In genomic region chr5:68777145-68777544, GRCh38 we compare ENCODE assay signal across 22 cellular contexts.
DNase-seq lines count a peak whose midpoint lies in the region; ATAC-seq and TF ChIP-seq lines count a peak whose summit lies in the region.
"Had no signal": no experiment of that assay in that cellular context is flagged by ENCODE, and none has a peak within 500 bp of the region (broad histone marks: within the 10 kb centered on the region; RNA-seq: fewer than 3 reads in every experiment).

No MANE protein-coding gene starts in this region.

- no peak overlapping the region for H3K27ac Mint-ChIP-seq in GM23338
- H3K27ac Mint-ChIP-seq: CD14-positive monocyte; CD4-positive, alpha-beta T cell; CD8-positive, alpha-beta memory T cell had no signal

- no peak for ATAC-seq in GM23338
- ATAC-seq: A549 had no signal

- no peaks in the 10 kb centered on the region for H3F3A ChIP-seq in GM23338 (replicated peaks; ENCODE audit: low read depth)
- no peaks in the 10 kb centered on the region for H3F3A ChIP-seq in Loucy (ENCODE audit: low read depth)

- 77% methylated on average over 2 of the region's 2 CpGs for WGBS in hepatocyte (ENCODE audit: low lambda C conversion rate, missing lambda C conversion rate)

- no peaks in the 10 kb centered on the region for H3K4me1 Mint-ChIP-seq in GM23338
- H3K4me1 Mint-ChIP-seq: CD8-positive, alpha-beta memory T cell had no signal

- H3K4me3 Mint-ChIP-seq in GM23338 = no peak overlapping the region
- H3K4me3 Mint-ChIP-seq: CD14-positive monocyte; CD4-positive, alpha-beta T cell; CD8-positive, alpha-beta memory T cell had no signal

- H3K9me2 ChIP-seq in GM23338 (ENCODE audit: insufficient read depth) (peaks cover 26% of the 10 kb centered on the region; the same call in 1 of the 2 replicates), Loucy (replicated peaks; ENCODE audit: low read depth, low read length) (no peaks in the 10 kb centered on the region), hepatocyte (replicated peaks; ENCODE audit: insufficient read depth) (no peaks in the 10 kb centered on the region)

- H3K4me3 ChIP-seq in GM23338 (no peak overlapping the region), Loucy (ENCODE audit: low read length, poor library complexity, severe bottlenecking) (no peak overlapping the region), hepatocyte (no peak overlapping the region), parathyroid adenoma (ENCODE audit: low read depth, low read length) (no peak overlapping the region)
- H3K4me3 ChIP-seq: A549; BLaER1 treated with 17β-estradiol and CSF1 and Interleukin-3, amounts not matched to agents 10 nM and 100 nM had no signal

- H3K4me2 ChIP-seq in GM23338 = no peak overlapping the region
- no peak overlapping the region for H3K4me2 ChIP-seq in Loucy (ENCODE audit: low read depth, low read length, poor library complexity, severe bottlenecking)
- H3K4me2 ChIP-seq in hepatocyte = no peak overlapping the region
- no peak overlapping the region for H3K4me2 ChIP-seq in parathyroid adenoma (ENCODE audit: low read length)
- H3K4me2 ChIP-seq: A549; BLaER1 treated with 17β-estradiol and CSF1 and Interleukin-3, amounts not matched to agents 10 nM and 100 nM had no signal

- no peaks in the 10 kb centered on the region for H3K36me3 ChIP-seq in GM23338 (ENCODE audit: insufficient read depth)
- H3K36me3 ChIP-seq in Loucy (ENCODE audit: insufficient read depth, low read length) = no peaks in the 10 kb centered on the region
- no peaks in the 10 kb centered on the region for H3K36me3 ChIP-seq in hepatocyte (replicated peaks; ENCODE audit: insufficient read depth, low read depth)
- H3K36me3 ChIP-seq in parathyroid adenoma (ENCODE audit: control insufficient read depth, insufficient read depth, low read length) = no peaks in the 10 kb centered on the region
- H3K36me3 ChIP-seq: BE2C; BLaER1 treated with 17β-estradiol and CSF1 and Interleukin-3, amounts not matched to agents 10 nM and 100 nM had no signal

- H3K36me3 Mint-ChIP-seq in GM23338 (ENCODE audit: low read depth) = no peaks in the 10 kb centered on the region
- H3K36me3 Mint-ChIP-seq: CD14-positive monocyte had no signal

- DNase-seq in GM23338 (ENCODE audit: low spot score) (no peak), hepatocyte (ENCODE audit: low spot score) (peak; percentile 30), NCI-H82 treated with DMSO at 0.1 percent for 48 hours (lab: John Stamatoyannopoulos, UW; ENCODE audit: unreplicated experiment) (no peak), NCI-H2196 treated with DMSO at 0.1 percent for 48 hours (lab: John Stamatoyannopoulos, UW; ENCODE audit: unreplicated experiment) (no peak), NCI-H2081 treated with DMSO at 0.1 percent for 48 hours (lab: John Stamatoyannopoulos, UW) (no peak)
- DNase-seq: 8988T; ACHN; AML-193; BE2C; Calu3; CD4-positive, alpha-beta T cell; CD8-positive, alpha-beta memory T cell; DMS53; DMS79 treated with DMSO at 0.1 percent for 48 hours; GF-D8; GOT3; HCEC 1CT had no signal

- H4K20me1 ChIP-seq in GM23338 (replicated peaks; ENCODE audit: insufficient read depth) (no peaks in the 10 kb centered on the region), Loucy (ENCODE audit: insufficient read depth, low read length, poor library complexity, severe bottlenecking) (no peaks in the 10 kb centered on the region), hepatocyte (ENCODE audit: insufficient read depth, poor library complexity, severe bottlenecking) (no peaks in the 10 kb centered on the region)
- H4K20me1 ChIP-seq: BLaER1 treated with 17β-estradiol and CSF1 and Interleukin-3, amounts not matched to agents 10 nM and 100 nM had no signal

- no peak for TF ChIP-seq CTCF in GM23338 (conservative IDR thresholded peaks at IDR 0.05; ENCODE audit: low read depth in 2 of 2)
- no peak for TF ChIP-seq CTCF in Loucy (conservative IDR thresholded peaks at IDR 0.05; ENCODE audit: low read length)
- TF ChIP-seq CTCF in hepatocyte (IDR thresholded peaks at IDR 0.05; ENCODE audit: poor library complexity) = no peak
- TF ChIP-seq CTCF in parathyroid adenoma (IDR thresholded peaks at IDR 0.05) = no peak

- H3K27me3 ChIP-seq in GM23338 (ENCODE audit: insufficient read depth) = no peaks in the 10 kb centered on the region
- H3K27me3 ChIP-seq in Loucy (ENCODE audit: insufficient read depth, low read length, poor library complexity, severe bottlenecking) = no peaks in the 10 kb centered on the region
- H3K27me3 ChIP-seq in hepatocyte = no peaks in the 10 kb centered on the region
- no peaks in the 10 kb centered on the region for H3K27me3 ChIP-seq in parathyroid adenoma (ENCODE audit: control insufficient read depth, insufficient read depth, low read length)
- H3K27me3 ChIP-seq: BE2C; BLaER1 treated with 17β-estradiol and CSF1 and Interleukin-3, amounts not matched to agents 10 nM and 100 nM had no signal

- peak overlapping the region; percentile 56; the same call in 1 of the 2 replicates for H2AFZ ChIP-seq in GM23338
- peak overlapping the region; percentile 58 for H2AFZ ChIP-seq in Loucy (ENCODE audit: low read length)
- peak overlapping the region; percentile 72 for H2AFZ ChIP-seq in hepatocyte
- peak overlapping the region; percentile 60 for H2AFZ ChIP-seq in parathyroid adenoma

- H3K9ac ChIP-seq in Loucy (ENCODE audit: low read depth, low read length, poor library complexity, severe bottlenecking) (no peak overlapping the region), parathyroid adenoma (no peak overlapping the region)
- H3K9ac ChIP-seq: BLaER1 treated with 17β-estradiol and CSF1 and Interleukin-3, amounts not matched to agents 10 nM and 100 nM had no signal

- H3K9me3 Mint-ChIP-seq in GM23338 = no peaks in the 10 kb centered on the region
- H3K9me3 Mint-ChIP-seq: CD4-positive, alpha-beta T cell; CD8-positive, alpha-beta memory T cell had no signal

- H3K4me1 ChIP-seq in GM23338 (ENCODE audit: insufficient read depth) (no peaks in the 10 kb centered on the region), Loucy (ENCODE audit: insufficient read depth, low read length, poor library complexity, severe bottlenecking) (no peaks in the 10 kb centered on the region), hepatocyte (ENCODE audit: insufficient read depth) (peaks cover 9% of the 10 kb centered on the region), parathyroid adenoma (peaks cover 6% of the 10 kb centered on the region)
- H3K4me1 ChIP-seq: A549 had no signal

- H3K9me3 ChIP-seq in Loucy (ENCODE audit: insufficient read depth, low read depth, low read length) (no peaks in the 10 kb centered on the region; the same call in 1 of the 2 replicates), hepatocyte (ENCODE audit: low read depth) (no peaks in the 10 kb centered on the region), parathyroid adenoma (ENCODE audit: control insufficient read depth, low read length) (no peaks in the 10 kb centered on the region)
- H3K9me3 ChIP-seq: A549, BE2C had no signal

- H3K27ac ChIP-seq in GM23338 (ENCODE audit: low read depth) (no peak overlapping the region), hepatocyte (peak overlapping the region; percentile 87), parathyroid adenoma (no peak overlapping the region)
- H3K27ac ChIP-seq: A549; BLaER1 treated with 17β-estradiol and CSF1 and Interleukin-3, amounts not matched to agents 10 nM and 100 nM had no signal

- H3K27me3 Mint-ChIP-seq in GM23338 (ENCODE audit: insufficient read depth, low read depth, poor library complexity) = no peaks in the 10 kb centered on the region
- H3K27me3 Mint-ChIP-seq: CD4-positive, alpha-beta T cell had no signal

- no peaks in the 10 kb centered on the region for H3K79me2 ChIP-seq in GM23338 (replicated peaks; ENCODE audit: insufficient read depth)
- no peaks in the 10 kb centered on the region for H3K79me2 ChIP-seq in Loucy (ENCODE audit: insufficient read depth, low read length)
- no peaks in the 10 kb centered on the region for H3K79me2 ChIP-seq in hepatocyte
- H3K79me2 ChIP-seq in parathyroid adenoma = no peaks in the 10 kb centered on the region

TF ChIP-seq in GM23338, 12 proteins besides CTCF, POLR2A, EP300 and RAD21 (continues in another document):
- no peak for TF ChIP-seq JUNB (IDR thresholded peaks at IDR 0.05; ENCODE audit: unreplicated experiment)
- TF ChIP-seq REST (IDR thresholded peaks at IDR 0.05; ENCODE audit: unreplicated experiment) = no peak
- no peak for TF ChIP-seq CREB1 (CRISPR knock-in tag; IDR thresholded peaks at IDR 0.05; ENCODE audit: low read depth)
- TF ChIP-seq POLR2AphosphoS5 (IDR thresholded peaks at IDR 0.05; ENCODE audit: low read depth) = no peak
- no peak for TF ChIP-seq ZNF331 (CRISPR knock-in tag; IDR thresholded peaks at IDR 0.05; ENCODE audit: low read depth)
- no peak for TF ChIP-seq STAT1 (IDR thresholded peaks at IDR 0.05; ENCODE audit: unreplicated experiment)
- no peak for TF ChIP-seq EZH2 (IDR thresholded peaks at IDR 0.05; ENCODE audit: low read depth, unreplicated experiment)
